ENCODE assay signal across 17 cellular contexts in the genomic region with DNA sequence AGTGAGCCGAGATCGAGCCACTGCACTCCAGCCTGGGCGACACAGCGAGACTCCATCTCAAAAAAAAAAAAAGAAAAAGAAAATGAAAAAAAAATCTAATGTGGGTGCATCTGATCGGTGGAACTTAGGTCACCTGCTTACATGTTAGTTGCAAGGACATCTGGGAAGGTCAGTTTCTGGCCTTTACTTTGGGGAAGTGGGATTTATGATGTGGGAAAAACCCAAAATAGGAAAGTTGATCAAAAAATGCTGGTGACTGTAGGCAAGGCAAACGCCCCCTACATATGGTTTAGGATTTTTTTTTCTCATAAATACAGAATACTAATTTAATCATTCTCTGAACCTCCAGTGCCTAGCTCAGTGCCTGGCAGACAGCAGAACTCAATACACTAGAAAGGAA.
DNase-seq lines count a peak whose midpoint lies in the region; ATAC-seq, FAIRE-seq and TF ChIP-seq lines count a peak whose summit lies in the region.
"Had no signal": no experiment of that assay in that cellular context is flagged by ENCODE, and none has a peak within 500 bp of the region (broad histone marks: within the 10 kb centered on the region; RNA-seq: fewer than 3 reads in every experiment).

No MANE protein-coding gene starts in this region.

- H3K36me3 Mint-ChIP-seq in T-helper 17 cell (ENCODE audit: low read depth): no peaks in the 10 kb centered on the region
- H3K36me3 Mint-ChIP-seq in naive thymus-derived CD8-positive, alpha-beta T cell: no peaks in the 10 kb centered on the region

- POLR2A ChIA-PET in HepG2 (lab: Yijun Ruan, JAX): interaction anchor here (0.6 to 5.9 kb wide), 6 partner anchors 7 to 91 kb away, joined by 3 to 132 read pairs (median 41); partner anchors contain the start of gene PIM1
- POLR2A ChIA-PET in naive thymus-derived CD8-positive, alpha-beta T cell (lab: Charles Lee): no interaction called here

- FAIRE-seq in HepG2 (lab: Jason Lieb, UNC): no peak

- TF ChIP-seq RAD21 in HepG2 (CRISPR knock-in tag; IDR thresholded peaks at IDR 0.05): no peak

- H2AFZ ChIP-seq in HepG2 (ENCODE audit: low read length): no peak overlapping the region
- H2AFZ ChIP-seq in MM.1S (ENCODE audit: low read length): no peak overlapping the region

- H3K9ac ChIP-seq in HepG2 (ENCODE audit: insufficient read depth, low read depth, low read length): peak overlapping the region; percentile 55; the same call in 1 of the 2 replicates
- no peak overlapping the region for H3K9ac ChIP-seq in MM.1S (ENCODE audit: low read length)

- H3K9me3 ChIP-seq in HepG2 (ENCODE audit: low read length) (no peaks in the 10 kb centered on the region), right lobe of liver (no peaks in the 10 kb centered on the region), T-helper 17 cell (ENCODE audit: control insufficient read depth, low read length, poor library complexity, severe bottlenecking) (no peaks in the 10 kb centered on the region), sigmoid colon (no peaks in the 10 kb centered on the region), MM.1S (replicated peaks; ENCODE audit: insufficient read depth, low read length) (no peaks in the 10 kb centered on the region)
- H3K9me3 ChIP-seq: ascending aorta had no signal

- H3K4me3 Mint-ChIP-seq in T-helper 17 cell: no peak overlapping the region
- H3K4me3 Mint-ChIP-seq in naive thymus-derived CD8-positive, alpha-beta T cell: peak overlapping the region in 2 of 10 donors; percentile 29 to 42
- H3K4me3 Mint-ChIP-seq: activated CD4-positive, alpha-beta memory T cell treated with anti-CD3 and anti-CD28 coated beads, Interleukin-2, amount 10 ng/mL, durations not matched to agents 7 days and 5 days; activated naive CD4-positive, alpha-beta T cell treated with anti-CD3 and anti-CD28 coated beads for 36 hours had no signal

- H3K27me3 ChIP-seq in HepG2 (ENCODE audit: control insufficient read depth in 1 of 2, insufficient read depth in 2 of 2, low read length in 2 of 2) (no peaks in the 10 kb centered on the region), right lobe of liver (no peaks in the 10 kb centered on the region), sigmoid colon (no peaks in the 10 kb centered on the region), MM.1S (replicated peaks; ENCODE audit: insufficient read depth, low read length) (no peaks in the 10 kb centered on the region)
- H3K27me3 ChIP-seq: ascending aorta had no signal

- CTCF ChIA-PET in HepG2 (lab: Yijun Ruan, JAX; ENCODE audit: low intra/inter-chr PET ratio, low total read pairs): interaction anchor here (0.7 kb wide), 1 partner anchor 70 kb away, joined by 3 read pairs; no protein-coding TSS in a partner anchor

- in situ Hi-C loops in HepG2 (cut with HindIII; ENCODE audit: extremely low pct_ligation_motif_present, low pct_unique_long_range_greater_than_20kb): loop anchor here (5.0 kb wide), 1 partner anchor 48 kb away; no protein-coding TSS in a partner anchor

- TF ChIP-seq EP300 in HepG2 (IDR thresholded peaks at IDR 0.05; ENCODE audit: low read depth in 2 of 2, low read length in 2 of 2): no peak
- no peak for TF ChIP-seq EP300 in HepG2 (CRISPR knock-in tag; IDR thresholded peaks at IDR 0.05; ENCODE audit: borderline replicate concordance)
- no peak for TF ChIP-seq EP300 in sigmoid colon (IDR thresholded peaks at IDR 0.05)

- TF ChIP-seq POLR2A in HepG2 (IDR thresholded peaks at IDR 0.05; ENCODE audit: insufficient read depth in 1 of 2, low read depth in 2 of 2, low read length in 2 of 2) (no peak), right lobe of liver (IDR thresholded peaks at IDR 0.05) (no peak), sigmoid colon (IDR thresholded peaks at IDR 0.05) (no peak)

- TF ChIP-seq CTCF in HepG2 (CRISPR knock-in tag; IDR thresholded peaks at IDR 0.05): no peak
- TF ChIP-seq CTCF in right lobe of liver (IDR thresholded peaks at IDR 0.05): no peak
- TF ChIP-seq CTCF in sigmoid colon (IDR thresholded peaks at IDR 0.05): no peak
- TF ChIP-seq CTCF in MM.1S (IDR thresholded peaks at IDR 0.05; ENCODE audit: low read length): no peak

- DNase-seq in HepG2 (ENCODE audit: low spot score) (no peak), right lobe of liver (no peak), T-helper 17 cell (no peak), NCI-H1694 (lab: John Stamatoyannopoulos, UW) (no peak), sigmoid colon (no peak), MM.1S (no peak), sciatic nerve (ENCODE audit: low spot score) (no peak)
- DNase-seq in naive thymus-derived CD8-positive, alpha-beta T cell: no peak
- DNase-seq: activated CD4-positive, alpha-beta memory T cell treated with anti-CD3 and anti-CD28 coated beads, Interleukin-2, amount 10 ng/mL, durations not matched to agents 7 days and 5 days; activated naive CD4-positive, alpha-beta T cell treated with anti-CD3 and anti-CD28 coated beads for 36 hours; activated T-cell treated with anti-CD3 and anti-CD28 coated beads, Interleukin-2, amount 50 U/mL, for 1 hour; glutamatergic neuron; left colon; SHP77 treated with DMSO at 0.1 percent for 48 hours; stimulated activated CD4-positive, alpha-beta T cell treated with anti-CD3 and anti-CD28 coated beads, Interleukin-2, amount 100 ng/mL, for 24 hours; T-helper 2 cell had no signal

- no peaks in the 10 kb centered on the region for H4K20me1 ChIP-seq in HepG2 (ENCODE audit: insufficient read depth, low read length)
- no peaks in the 10 kb centered on the region for H4K20me1 ChIP-seq in MM.1S (ENCODE audit: insufficient read depth, low read length)

- H3K4me1 Mint-ChIP-seq in T-helper 17 cell: peaks cover 24% of the 10 kb centered on the region
- H3K4me1 Mint-ChIP-seq in naive thymus-derived CD8-positive, alpha-beta T cell: peaks cover 5 to 37% (median 24%) of the 10 kb centered on the region in 4 donors

- H3K4me2 ChIP-seq in HepG2 (ENCODE audit: low read depth, low read length) (peak overlapping the region; percentile 66), MM.1S (ENCODE audit: low read depth, low read length) (no peak overlapping the region)

- H3K36me3 ChIP-seq in HepG2 (replicated peaks in 1 of 2; ENCODE audit: control insufficient read depth in 1 of 2, insufficient read depth in 2 of 2, low read length in 2 of 2) (no peaks in the 10 kb centered on the region), right lobe of liver (no peaks in the 10 kb centered on the region), sigmoid colon (no peaks in the 10 kb centered on the region), MM.1S (replicated peaks; ENCODE audit: insufficient read depth, low read length) (no peaks in the 10 kb centered on the region)
- H3K36me3 ChIP-seq: ascending aorta had no signal

- H3K4me1 ChIP-seq in HepG2 (ENCODE audit: insufficient read depth, low read length): peaks cover 84% of the 10 kb centered on the region
- H3K4me1 ChIP-seq in right lobe of liver: peaks cover 0 to 27% (median 11%) of the 10 kb centered on the region in 4 donors
- peaks cover 0 to 24% (median 20%) of the 10 kb centered on the region in 4 donors for H3K4me1 ChIP-seq in sigmoid colon
- H3K4me1 ChIP-seq in MM.1S (ENCODE audit: low read length): peaks cover 37% of the 10 kb centered on the region

- no TSS peak for BruUV-seq in HepG2 (replicated peaks; lab: Mats Ljungman, UMichigan)

- H3K9me3 Mint-ChIP-seq in naive thymus-derived CD8-positive, alpha-beta T cell: no peaks in the 10 kb centered on the region
- H3K9me3 Mint-ChIP-seq: activated CD4-positive, alpha-beta memory T cell treated with anti-CD3 and anti-CD28 coated beads, Interleukin-2, amount 10 ng/mL, durations not matched to agents 7 days and 5 days; activated naive CD4-positive, alpha-beta T cell treated with anti-CD3 and anti-CD28 coated beads for 36 hours had no signal

- no peaks in the 10 kb centered on the region for H3K79me2 ChIP-seq in HepG2 (ENCODE audit: insufficient read depth, low read length)
- no peaks in the 10 kb centered on the region for H3K79me2 ChIP-seq in MM.1S (ENCODE audit: low read length)

- H3K9me2 ChIP-seq in MM.1S (replicated peaks; ENCODE audit: insufficient read depth, low read length): no peaks in the 10 kb centered on the region

- peaks cover 43% of the 10 kb centered on the region for H3F3A ChIP-seq in MM.1S (ENCODE audit: insufficient read depth, low read length)

- peak overlapping the region; percentile 97 for H3K27ac Mint-ChIP-seq in T-helper 17 cell
- H3K27ac Mint-ChIP-seq in naive thymus-derived CD8-positive, alpha-beta T cell: peak overlapping the region in 8 of 10 donors; percentile 19 to 96 (median 84)
- H3K27ac Mint-ChIP-seq: activated CD4-positive, alpha-beta memory T cell treated with anti-CD3 and anti-CD28 coated beads, Interleukin-2, amount 10 ng/mL, durations not matched to agents 7 days and 5 days; activated naive CD4-positive, alpha-beta T cell treated with anti-CD3 and anti-CD28 coated beads for 36 hours had no signal

- no peaks in the 10 kb centered on the region for H3K27me3 Mint-ChIP-seq in T-helper 17 cell
- H3K27me3 Mint-ChIP-seq in naive thymus-derived CD8-positive, alpha-beta T cell: no peaks in the 10 kb centered on the region
- H3K27me3 Mint-ChIP-seq: activated CD4-positive, alpha-beta memory T cell treated with anti-CD3 and anti-CD28 coated beads, Interleukin-2, amount 10 ng/mL, durations not matched to agents 7 days and 5 days had no signal

- H3K27ac ChIP-seq in HepG2 (ENCODE audit: extremely low read length, insufficient read depth, low read length) (peak overlapping the region; percentile 48), right lobe of liver (no peak overlapping the region), sigmoid colon (peak overlapping the region in 1 of 4 donors; percentile 83), MM.1S (ENCODE audit: low read length) (no peak overlapping the region)
- H3K27ac ChIP-seq: ascending aorta had no signal

- H3K4me3 ChIP-seq in HepG2 (replicated peaks in 1 of 3; ENCODE audit: insufficient read depth in 1 of 3, low read depth in 2 of 3, low read length in 3 of 3) (peak overlapping the region in 1 of 3 experiments; percentile 41; a peak in 1 of 6 replicates), right lobe of liver (no peak overlapping the region), sigmoid colon (no peak overlapping the region), MM.1S (ENCODE audit: low read length) (no peak overlapping the region)
- H3K4me3 ChIP-seq: ascending aorta had no signal

- intact Hi-C loops in HepG2 (cut with micrococcal nuclease; ENCODE audit: unreplicated experiment) (no loop called here), right lobe of liver (cut with DNase I) (no loop called here), sigmoid colon (cut with DNase I) (no loop called here), sciatic nerve (cut with DNase I) (no loop called here)

- WGBS in HepG2 (ENCODE audit: low lambda C conversion rate): 81% methylated on average over 6 of the region's 6 CpGs
- 87% methylated on average over 4 of the region's 6 CpGs for WGBS in right lobe of liver (ENCODE audit: insufficient coverage, low coverage, low lambda C conversion rate, missing lambda C conversion rate)
- 88 to 91% methylated on average over 6 of the region's 6 CpGs for WGBS in sigmoid colon, 2 donors

- ATAC-seq in HepG2: no peak
- ATAC-seq in right lobe of liver: no peak
- no peak for ATAC-seq in T-helper 17 cell
- ATAC-seq in naive thymus-derived CD8-positive, alpha-beta T cell: no peak
- ATAC-seq in sciatic nerve: no peak
- ATAC-seq: left colon had no signal
